ENCODE assay signal across 14 cellular contexts in genomic region chr12:104686196-104686595, GRCh38.
DNase-seq lines count a peak whose midpoint lies in the region; ATAC-seq, FAIRE-seq and TF ChIP-seq lines count a peak whose summit lies in the region.
"Had no signal": no experiment of that assay in that cellular context is flagged by ENCODE, and none has a peak within 500 bp of the region (broad histone marks: within the 10 kb centered on the region; RNA-seq: fewer than 3 reads in every experiment).

No MANE protein-coding gene starts in this region.

- FAIRE-seq in GM18507 (lab: Jason Lieb, UNC) (peak; percentile 76), D721Med (lab: Jason Lieb, UNC) (no peak)

- POLR2A ChIA-PET in RWPE1 (lab: Yijun Ruan, JAX; ENCODE audit: low non-redundant PET), result no interaction called here

- in situ Hi-C loops in ACHN (cut with HindIII; ENCODE audit: low pct_ligation_motif_present, low pct_unique_long_range_greater_than_20kb, low sequenced_read_pairs), result no loop called here

- TF ChIP-seq CTCF in RWPE1 (conservative IDR thresholded peaks at IDR 0.05; ENCODE audit: low read depth) (no peak), D721Med (IDR thresholded peaks at IDR 0.05; ENCODE audit: insufficient read depth, missing control alignments) (no peak)

- DNase-seq in ACHN (peak; percentile 48), GM18507 (ENCODE audit: extremely low spot score, insufficient read length, low read depth) (no peak), RWPE1 (ENCODE audit: low spot score) (peak; percentile 24), epithelial cell of prostate (ENCODE audit: low read depth, low spot score) (no peak), D721Med (ENCODE audit: insufficient read length, low spot score) (no peak)
- DNase-seq: colonic mucosa; naive thymus-derived CD8-positive, alpha-beta T cell; stimulated activated CD4-positive, alpha-beta T cell treated with anti-CD3 and anti-CD28 coated beads, Interleukin-1b, Interleukin-23, amount 100 ng/mL, for 48 hours had no signal

- ATAC-seq in HG02623 (IDR thresholded peaks at IDR 0.05; ENCODE audit: unreplicated experiment) (no peak), GM21367 (IDR thresholded peaks at IDR 0.05; ENCODE audit: unreplicated experiment) (no peak), GM18909 (IDR thresholded peaks at IDR 0.05; ENCODE audit: poor library complexity, unreplicated experiment) (no peak)
- ATAC-seq: naive thymus-derived CD8-positive, alpha-beta T cell had no signal

- CTCF ChIA-PET in RWPE1 (lab: Yijun Ruan, JAX), result no interaction called here

- H3K27ac ChIP-seq in RWPE1, result no peak overlapping the region
- H3K27ac ChIP-seq in epithelial cell of prostate, result peak overlapping the region; percentile 25
- H3K27ac ChIP-seq: colonic mucosa, hepatocyte, SJSA1, tibial nerve had no signal

Comparison
In these comparisons a context has a peak if more than half of its experiments do, and no peak if none do; other contexts are left out.
1. DNase-seq: peak in ACHN (single experiment) and RWPE1 (single experiment); none in GM18507 (single experiment), epithelial cell of prostate (single experiment) and D721Med (single experiment).